Comparison of ENCODE assay signal across 25 cellular contexts in the genomic region with DNA sequence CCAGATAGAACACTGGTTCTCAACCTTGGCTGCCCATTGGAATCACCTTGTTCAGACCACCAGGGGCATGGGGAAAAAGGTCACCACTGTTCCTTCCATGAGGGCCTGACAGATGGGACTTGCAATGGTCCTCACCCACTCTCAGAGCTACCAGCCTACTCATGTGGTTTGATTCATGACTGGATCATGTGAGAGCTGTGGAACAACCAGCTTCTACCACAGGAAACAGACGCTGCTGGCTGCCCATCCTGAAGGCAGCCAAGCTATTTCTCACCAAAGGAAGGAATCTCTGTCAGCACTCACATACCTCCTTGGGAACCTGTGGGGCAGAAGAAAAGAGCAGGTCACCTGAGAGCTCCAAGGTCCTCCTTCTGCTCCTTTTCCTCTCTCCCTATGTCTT. TPM values are rescaled to one million over a fixed set of nuclear protein-coding genes. Genes with fewer than 3 reads are reported as not detected.
"Had no signal": no experiment of that assay in that cellular context is flagged by ENCODE, and none has a peak within 500 bp of the region (broad histone marks: within the 10 kb centered on the region; RNA-seq: fewer than 3 reads in every experiment).

No MANE protein-coding gene starts in this region.

- H3K4me1 ChIP-seq: left lung, lower lobe of right lung, thyroid gland had no signal

- H3K4me3 ChIP-seq: left lung, lower lobe of right lung, mucosa of descending colon, smooth muscle cell, thyroid gland had no signal

- H3K9me3 ChIP-seq: left lung, lower lobe of right lung, mucosa of descending colon, thyroid gland had no signal

- H3K4me2 ChIP-seq: smooth muscle cell had no signal

- H3K27me3 ChIP-seq: left lung, thyroid gland had no signal

- H3K27ac ChIP-seq: left lung, lower lobe of right lung, thyroid gland had no signal

- ATAC-seq: activated CD8-positive, alpha-beta T cell treated with anti-CD3 and anti-CD28 coated beads for 36 hours; activated naive CD8-positive, alpha-beta T cell treated with anti-CD3 and anti-CD28 coated beads, Interleukin-2, amount 50 U/mL, for 24 hours; activated T-cell treated with anti-CD3 and anti-CD28 coated beads, Interleukin-2, amount 50 U/mL, for 4 hours; activated T-helper 17 cell treated with anti-CD3 and anti-CD28 coated beads, Interleukin-2, amount 50 U/mL, for 72 hours; left lung; lower lobe of right lung; mucosa of descending colon; sciatic nerve; stimulated activated naive CD8-positive, alpha-beta T cell treated with anti-CD3 and anti-CD28 coated beads, Interleukin-15, amount 100 ng/mL, for 72 hours had no signal

- DNase-seq: activated B cell treated with CpG ODN at 0.5 μM for 24 hours; activated CD4-positive, alpha-beta T cell treated with anti-CD3 and anti-CD28 coated beads, Interleukin-2, amount 50 U/mL, for 1 hour; activated CD8-positive, alpha-beta T cell treated with anti-CD3 and anti-CD28 coated beads for 36 hours; activated gamma-delta T cell treated with Interleukin-2 at 50 U/mL for 16 hours; activated naive CD8-positive, alpha-beta T cell treated with anti-CD3 and anti-CD28 coated beads, Interleukin-2, amount 50 U/mL, for 24 hours; activated T-cell treated with anti-CD3 and anti-CD28 coated beads, Interleukin-2, amount 50 U/mL, for 4 hours; caudate nucleus; effector CD4-positive, alpha-beta T cell; foreskin fibroblast; left lung; lower lobe of right lung; mucosa of descending colon; stimulated activated CD4-positive, alpha-beta T cell treated with anti-CD3 and anti-CD28 coated beads, Interleukin-1b, Interleukin-23, amount 100 ng/mL, for 48 hours; stimulated activated CD4-positive, alpha-beta T cell treated with anti-CD3 and anti-CD28 coated beads, Interleukin-4, amount 100 ng/mL, for 4 hours; stimulated activated CD8-positive, alpha-beta memory T cell treated with anti-CD3 and anti-CD28 coated beads, Interleukin-4, amount 100 ng/mL, for 48 hours; stimulated activated naive CD8-positive, alpha-beta T cell treated with anti-CD3 and anti-CD28 coated beads, Interleukin-15, amount 100 ng/mL, for 72 hours; T-helper 2 cell; thyroid gland had no signal

- H3K36me3 ChIP-seq: lower lobe of right lung, thyroid gland had no signal

RNA-seq across cellular contexts. Expression of a gene that starts 53.6 kb away (rescaled TPM):
- total RNA-seq: activated B cell treated with CpG ODN at 0.5 μM for 24 hours; activated CD8-positive, alpha-beta T cell treated with anti-CD3 and anti-CD28 coated beads for 36 hours; activated T-cell treated with anti-CD3 and anti-CD28 coated beads, Interleukin-2, amount 50 U/mL, for 4 hours; activated T-helper 17 cell treated with anti-CD3 and anti-CD28 coated beads, Interleukin-2, amount 50 U/mL, for 72 hours; mesenteric fat pad; myocyte; osteoblast; posterior vena cava; sciatic nerve; smooth muscle cell had no signal
